8 cellular contexts compared by ENCODE assay signal in genomic region chr15:76341366-76342045, GRCh38. TPM values are rescaled to one million over a fixed set of nuclear protein-coding genes. Genes with fewer than 3 reads are reported as not detected.
A peak's percentile ranks its signal among the peaks of the same experiment; 100 is the strongest.
DNase-seq lines count a peak whose midpoint lies in the region; ATAC-seq, FAIRE-seq and TF ChIP-seq lines count a peak whose summit lies in the region.
"Had no signal": no experiment of that assay in that cellular context is flagged by ENCODE, and none has a peak within 500 bp of the region (broad histone marks: within the 10 kb centered on the region; RNA-seq: fewer than 3 reads in every experiment).

No MANE protein-coding gene starts in this region.

- peaks cover 100% of the 10 kb centered on the region for H3K27me3 ChIP-seq in NT2/D1 (ENCODE audit: insufficient read depth, insufficient read length)
- H3K27me3 ChIP-seq in foreskin keratinocyte: peaks cover 100% of the 10 kb centered on the region

- no peak for TF ChIP-seq CTCF in foreskin keratinocyte (conservative IDR thresholded peaks at IDR 0.05)

- H3K9me3 ChIP-seq in NT2/D1 (ENCODE audit: insufficient read depth, low read length): peaks cover 8% of the 10 kb centered on the region; the same call in 1 of the 2 replicates

- no peak overlapping the region for H3K27ac ChIP-seq in foreskin keratinocyte

- H3K9ac ChIP-seq in NT2/D1 (ENCODE audit: insufficient read length, low read depth): peak overlapping the region; percentile 58

- DNase-seq in GM19239 (ENCODE audit: insufficient read length, low spot score) (peak; percentile 19), NT2/D1 (ENCODE audit: low read depth, low spot score) (no peak), sciatic nerve (ENCODE audit: low spot score) (no peak), HUDEP-2 (lab: John Stamatoyannopoulos, UW; ENCODE audit: unreplicated experiment in 76 of 76) (no peak), foreskin keratinocyte (no peak)

- intact Hi-C loops in sciatic nerve (cut with DNase I): no loop called here

- ATAC-seq in esophagus mucosa (peak; percentile 7), sciatic nerve (peak; percentile 14), foreskin keratinocyte (no peak), GM19452 (IDR thresholded peaks at IDR 0.05; ENCODE audit: unreplicated experiment) (no peak)

- no peaks in the 10 kb centered on the region for H3K36me3 ChIP-seq in NT2/D1 (ENCODE audit: insufficient read depth, insufficient read length, low read length)

- peak overlapping the region; percentile 42 for H3K4me3 ChIP-seq in NT2/D1 (ENCODE audit: insufficient read length, low read depth)

- H3K4me1 ChIP-seq in NT2/D1 (ENCODE audit: insufficient read depth, insufficient read length) (peaks cover 21% of the 10 kb centered on the region), foreskin keratinocyte (no peaks in the 10 kb centered on the region)

- no peak for FAIRE-seq in GM19239 (lab: Jason Lieb, UNC)
- FAIRE-seq: islet of Langerhans had no signal

RNA-seq across cellular contexts. Expression of gene ISL2, which starts 4.9 kb away (rescaled TPM):
- not detected for total RNA-seq in esophagus mucosa
- 0.31 TPM for total RNA-seq in sciatic nerve
- total RNA-seq in foreskin keratinocyte: 0.27 and 1.6 TPM in 2 replicates
- 0.27 and 1.8 TPM in 2 replicates for polyA plus RNA-seq in foreskin keratinocyte

RNA-seq across cellular contexts. Expression of gene ETFA, which starts 30.2 kb away (rescaled TPM):
- total RNA-seq in esophagus mucosa (79.8 TPM), sciatic nerve (84.8 TPM), foreskin keratinocyte (116 and 129 TPM in 2 replicates)
- 108 and 133 TPM in 2 replicates for polyA plus RNA-seq in foreskin keratinocyte

Comparison
In these comparisons a context has a peak if more than half of its experiments do, and no peak if none do; other contexts are left out.
1. ATAC-seq: peak in esophagus mucosa (single experiment) and sciatic nerve (single experiment); none in foreskin keratinocyte (single experiment) and GM19452 (single experiment).